In the genomic region with DNA sequence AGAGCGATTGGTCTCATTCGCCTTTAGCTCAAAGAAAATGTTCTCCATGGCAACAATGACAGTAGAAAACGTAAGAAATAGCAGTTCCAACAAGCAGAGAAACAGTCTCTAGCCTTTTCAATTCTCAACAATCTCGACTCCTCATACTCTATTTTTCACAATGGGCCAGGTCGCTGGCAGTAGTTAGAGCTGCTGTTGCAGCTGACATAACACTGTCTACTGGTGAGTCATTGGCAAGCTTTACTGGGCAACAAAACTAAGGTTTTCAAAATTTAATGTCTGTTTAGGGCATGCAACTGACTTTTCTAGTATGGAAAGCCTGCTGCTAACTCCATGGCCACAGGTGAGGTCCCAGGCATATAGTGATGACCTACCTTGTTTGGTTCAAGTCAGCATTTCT, we compare ENCODE assay signal across 19 cellular contexts.
DNase-seq lines count a peak whose midpoint lies in the region; ATAC-seq lines count a peak whose summit lies in the region.
"Had no signal": no experiment of that assay in that cellular context is flagged by ENCODE, and none has a peak within 500 bp of the region (broad histone marks: within the 10 kb centered on the region; RNA-seq: fewer than 3 reads in every experiment).

No MANE protein-coding gene starts in this region.

- no peaks in the 10 kb centered on the region for H3K4me1 Mint-ChIP-seq in naive thymus-derived CD4-positive, alpha-beta T cell
- H3K4me1 Mint-ChIP-seq in natural killer cell treated with Interleukin-12 subunit alpha and Interleukin-12 subunit beta and Interleukin-15 and Interleukin-18, amount 100 ng/mL, for 72 hours (ENCODE audit: low read depth in 2 of 2), result no peaks in the 10 kb centered on the region

- peaks cover 8 to 43% (median 27%) of the 10 kb centered on the region in 11 donors for H3K9me3 Mint-ChIP-seq in naive thymus-derived CD4-positive, alpha-beta T cell
- peaks cover 12% of the 10 kb centered on the region for H3K9me3 Mint-ChIP-seq in natural killer cell treated with Interleukin-12 subunit alpha and Interleukin-12 subunit beta and Interleukin-15 and Interleukin-18, amount 100 ng/mL, for 72 hours

- CTCF ChIA-PET in naive thymus-derived CD4-positive, alpha-beta T cell (lab: Charles Lee), result no interaction called here

- ATAC-seq in naive thymus-derived CD4-positive, alpha-beta T cell, result no peak
- ATAC-seq in GM19328 (IDR thresholded peaks at IDR 0.05; ENCODE audit: unreplicated experiment), result no peak
- ATAC-seq in natural killer cell treated with Interleukin-12 subunit alpha and Interleukin-12 subunit beta and Interleukin-15 and Interleukin-18, amount 100 ng/mL, for 72 hours, result no peak
- ATAC-seq: K562 had no signal

- POLR2A ChIA-PET in naive thymus-derived CD4-positive, alpha-beta T cell (lab: Charles Lee), result no interaction called here

- peaks cover 0 to 22% (median 0%) of the 10 kb centered on the region in 3 experiments for H3K9me3 ChIP-seq in naive thymus-derived CD4-positive, alpha-beta T cell (ENCODE audit: control insufficient read depth in 2 of 3, low read length in 3 of 3)
- H3K9me3 ChIP-seq: SK-N-SH had no signal

- no peaks in the 10 kb centered on the region for H3K27me3 ChIP-seq in naive thymus-derived CD4-positive, alpha-beta T cell (ENCODE audit: control insufficient read depth in 2 of 2, insufficient read depth in 2 of 2, low read length in 2 of 2)

- H3K4me3 Mint-ChIP-seq in naive thymus-derived CD4-positive, alpha-beta T cell, result no peak overlapping the region
- no peak overlapping the region for H3K4me3 Mint-ChIP-seq in natural killer cell treated with Interleukin-12 subunit alpha and Interleukin-12 subunit beta and Interleukin-15 and Interleukin-18, amount 100 ng/mL, for 72 hours

- peak; percentile 58 for DNase-seq in AG08395 (ENCODE audit: low spot score)
- DNase-seq in HS-5 (ENCODE audit: low read depth), result peak; percentile 5
- DNase-seq in astrocyte of the hippocampus (ENCODE audit: low read depth, low spot score), result peak; percentile 53
- peak; percentile 6 for DNase-seq in iris pigment epithelial cell (ENCODE audit: low read depth)
- no peak for DNase-seq in naive thymus-derived CD4-positive, alpha-beta T cell
- no peak for DNase-seq in natural killer cell treated with Interleukin-12 subunit alpha and Interleukin-12 subunit beta and Interleukin-15 and Interleukin-18, amount 100 ng/mL, for 72 hours (ENCODE audit: low spot score)
- no peak for DNase-seq in T-helper 1 cell
- DNase-seq: HCEC 1CT, NCI-H1417, NCI-H187, NCI-H226, NCI-H524, NCI-H82, RPMI8226, SHP77 treated with DMSO at 0.1 percent for 48 hours, SK-N-SH had no signal

- H3K36me3 ChIP-seq in naive thymus-derived CD4-positive, alpha-beta T cell (ENCODE audit: control insufficient read depth in 2 of 3, insufficient read depth in 3 of 3, low read length in 3 of 3), result no peaks in the 10 kb centered on the region

- H3K4me3 ChIP-seq in naive thymus-derived CD4-positive, alpha-beta T cell (ENCODE audit: low read length), result no peak overlapping the region
- H3K4me3 ChIP-seq: K562 had no signal

- H3K4me1 ChIP-seq in naive thymus-derived CD4-positive, alpha-beta T cell (ENCODE audit: control insufficient read depth in 2 of 2, insufficient read depth in 2 of 2, low read length in 2 of 2), result no peaks in the 10 kb centered on the region

- no peak overlapping the region for H3K27ac ChIP-seq in naive thymus-derived CD4-positive, alpha-beta T cell (ENCODE audit: low read depth, low read length)
- H3K27ac ChIP-seq: C4-2B had no signal

- H3K27ac Mint-ChIP-seq in naive thymus-derived CD4-positive, alpha-beta T cell, result no peak overlapping the region
- H3K27ac Mint-ChIP-seq in natural killer cell treated with Interleukin-12 subunit alpha and Interleukin-12 subunit beta and Interleukin-15 and Interleukin-18, amount 100 ng/mL, for 72 hours, result no peak overlapping the region

- H3K27me3 Mint-ChIP-seq in naive thymus-derived CD4-positive, alpha-beta T cell, result peaks cover 0 to 6% (median 0%) of the 10 kb centered on the region in 5 donors
- no peaks in the 10 kb centered on the region for H3K27me3 Mint-ChIP-seq in natural killer cell treated with Interleukin-12 subunit alpha and Interleukin-12 subunit beta and Interleukin-15 and Interleukin-18, amount 100 ng/mL, for 72 hours

- intact Hi-C loops in naive thymus-derived CD4-positive, alpha-beta T cell (cut with micrococcal nuclease), result no loop called here

- H3K36me3 Mint-ChIP-seq in naive thymus-derived CD4-positive, alpha-beta T cell, result peaks cover 0 to 5% (median 0%) of the 10 kb centered on the region in 5 donors
- peaks cover 22% of the 10 kb centered on the region for H3K36me3 Mint-ChIP-seq in natural killer cell treated with Interleukin-12 subunit alpha and Interleukin-12 subunit beta and Interleukin-15 and Interleukin-18, amount 100 ng/mL, for 72 hours

Comparison
In these comparisons a context has a peak if more than half of its experiments do, and no peak if none do; other contexts are left out.
1. DNase-seq: peak in AG08395 (single experiment), HS-5 (single experiment), astrocyte of the hippocampus (single experiment) and iris pigment epithelial cell (single experiment); none in naive thymus-derived CD4-positive, alpha-beta T cell (0 of 9), natural killer cell treated with Interleukin-12 subunit alpha and Interleukin-12 subunit beta and Interleukin-15 and Interleukin-18, amount 100 ng/mL, for 72 hours (single experiment) and T-helper 1 cell (0 of 5).